3 cellular contexts compared by ENCODE assay signal in genomic region chr5:141340781-141341354, GRCh38. TPM values are rescaled to one million over a fixed set of nuclear protein-coding genes. Genes with fewer than 3 reads are reported as not detected.
"Had no signal": no experiment of that assay in that cellular context is flagged by ENCODE, and none has a peak within 500 bp of the region (broad histone marks: within the 10 kb centered on the region; RNA-seq: fewer than 3 reads in every experiment).

No MANE protein-coding gene starts in this region.

RNA-seq across cellular contexts. Expression of gene PCDHGA2, which starts 2.3 kb away (rescaled TPM):
- total RNA-seq: hepatocyte, mononuclear cell had no signal
- polyA plus RNA-seq: hepatocyte, immature natural killer cell had no signal

RNA-seq across cellular contexts. Expression of gene PCDHGA3, which starts 2.8 kb away (rescaled TPM):
- total RNA-seq: hepatocyte had no signal
- polyA plus RNA-seq: hepatocyte had no signal

RNA-seq across cellular contexts. Expression of gene PCDHGB1, which starts 9.0 kb away (rescaled TPM):
- total RNA-seq: mononuclear cell had no signal
- polyA plus RNA-seq: immature natural killer cell had no signal

RNA-seq across cellular contexts. Expression of gene PCDHGA1, which starts 10.6 kb away (rescaled TPM):
- total RNA-seq: mononuclear cell had no signal
- polyA plus RNA-seq: hepatocyte, immature natural killer cell had no signal
